In genomic region chr11:117316197-117316961, GRCh38 we compare ENCODE assay signal across 8 cellular contexts. TPM values are rescaled to one million over a fixed set of nuclear protein-coding genes. Genes with fewer than 3 reads are reported as not detected.
DNase-seq lines count a peak whose midpoint lies in the region; ATAC-seq and TF ChIP-seq lines count a peak whose summit lies in the region.

Gene BACE1 (minus strand): TSS chr11:117316256. CDS start chr11:117315795, 461 bp downstream.

- peaks cover 31% of the 10 kb centered on the region for H3K79me1 ChIP-seq in mesenchymal stem cell (replicated peaks; ENCODE audit: low read length, poor library complexity, severe bottlenecking)

- H2BK120ac ChIP-seq in mesenchymal stem cell (ENCODE audit: low read depth, low read length): no peak within 1 kb of the TSS

- H3K27me3 ChIP-seq in mesenchymal stem cell (ENCODE audit: control insufficient read depth in 1 of 2, insufficient read depth in 1 of 2, low read length in 2 of 2): no peaks in the 10 kb centered on the region

- H4K91ac ChIP-seq in mesenchymal stem cell (ENCODE audit: low read length): peak within 1 kb of the TSS; percentile 80

- no peak within 1 kb of the TSS for H3K27ac ChIP-seq in mesenchymal stem cell (ENCODE audit: low read length, poor library complexity, severe bottlenecking)

- peak within 1 kb of the TSS in 1 of 2 experiments; percentile 74 for H2BK12ac ChIP-seq in mesenchymal stem cell (ENCODE audit: low read length in 2 of 2)

- H3K4me1 ChIP-seq in mesenchymal stem cell (ENCODE audit: control insufficient read depth, insufficient read depth, low read depth, low read length): peaks cover 20% of the 10 kb centered on the region

- H3K27ac Mint-ChIP-seq in WTC11: no peak within 1 kb of the TSS; the same call in 1 of the 2 replicates

- H3K4me2 ChIP-seq in mesenchymal stem cell (ENCODE audit: low read length, poor library complexity, severe bottlenecking): peak within 1 kb of the TSS; percentile 100

- POLR2A ChIA-PET in WTC11 (lab: Charles Lee): no interaction called here

- DNase-seq in stimulated activated CD4-positive, alpha-beta T cell treated with anti-CD3 and anti-CD28 coated beads, Interleukin-4, amount 100 ng/mL, for 1 hour: peak; percentile 26
- DNase-seq in stimulated activated CD4-positive, alpha-beta T cell treated with anti-CD3 and anti-CD28 coated beads, Interleukin-2, amount 100 ng/mL, for 48 hours: no peak
- peak; percentile 51 for DNase-seq in NCI-H2107 (lab: John Stamatoyannopoulos, UW)
- DNase-seq in WTC11 (ENCODE audit: low spot score): peak; percentile 91
- DNase-seq in epithelial cell of proximal tubule (ENCODE audit: low read depth): no peak
- peak; percentile 86 for DNase-seq in mesenchymal stem cell
- DNase-seq in superior temporal gyrus (ENCODE audit: extremely low spot score): peak; percentile 95

- peak; percentile 99 for ATAC-seq in WTC11
- no peak for ATAC-seq in GM21390 (IDR thresholded peaks at IDR 0.05; ENCODE audit: unreplicated experiment)

- peaks cover 2% of the 10 kb centered on the region for H3K27me3 Mint-ChIP-seq in WTC11 (ENCODE audit: low read depth)

- peak within 1 kb of the TSS; percentile 87 to 92 for H3K14ac ChIP-seq in mesenchymal stem cell (ENCODE audit: low read length in 2 of 2)

- H3K23ac ChIP-seq in mesenchymal stem cell (ENCODE audit: low read length in 2 of 2): peak within 1 kb of the TSS in 1 of 2 experiments; percentile 96

- no peaks in the 10 kb centered on the region for H3K9me3 Mint-ChIP-seq in WTC11

- H2AFZ ChIP-seq in mesenchymal stem cell (ENCODE audit: low read depth, low read length): peak within 1 kb of the TSS; percentile 95

- H3K9me3 ChIP-seq in mesenchymal stem cell (ENCODE audit: control insufficient read depth, low read length): no peaks in the 10 kb centered on the region

- H3K4me3 ChIP-seq in epithelial cell of proximal tubule (ENCODE audit: low read depth, low read length): peak within 1 kb of the TSS; percentile 93
- H3K4me3 ChIP-seq in mesenchymal stem cell (ENCODE audit: insufficient read depth in 1 of 2, low read depth in 1 of 2, low read length in 2 of 2): peak within 1 kb of the TSS; percentile 91 to 95

- H3K36me3 Mint-ChIP-seq in WTC11: no peaks in the 10 kb centered on the region

- H3K4ac ChIP-seq in mesenchymal stem cell (ENCODE audit: low read depth in 1 of 2, low read length in 2 of 2): peak within 1 kb of the TSS; percentile 64 to 73

- H2BK15ac ChIP-seq in mesenchymal stem cell (ENCODE audit: low read depth, poor library complexity, severe bottlenecking): peak within 1 kb of the TSS; percentile 69

- 12% methylated on average over 29 of the region's 29 CpGs for WGBS in mesenchymal stem cell

- CTCF ChIA-PET in WTC11 (lab: Charles Lee): interaction anchor here (0.6 to 2.3 kb wide), 11 partner anchors 9 to 136 kb away, joined by 3 to 14 read pairs (median 4); partner anchors contain the start of genes CEP164, PCSK7 and TAGLN

- no peak within 1 kb of the TSS for H2AK5ac ChIP-seq in mesenchymal stem cell (ENCODE audit: low read length, severe bottlenecking)

- no peak for TF ChIP-seq CTCF in WTC11 (IDR thresholded peaks at IDR 0.05)
- peak; percentile 39 for TF ChIP-seq CTCF in epithelial cell of proximal tubule (conservative IDR thresholded peaks at IDR 0.05; ENCODE audit: low read depth, low read length)

- peaks cover 17% of the 10 kb centered on the region for H3K4me1 Mint-ChIP-seq in WTC11

- H3K18ac ChIP-seq in mesenchymal stem cell (ENCODE audit: low read depth in 1 of 2, low read length in 2 of 2): peak within 1 kb of the TSS; percentile 77 to 87

- H3K4me3 Mint-ChIP-seq in WTC11: peak within 1 kb of the TSS; percentile 71

- H2BK5ac ChIP-seq in mesenchymal stem cell (ENCODE audit: low read depth, low read length, poor library complexity, severe bottlenecking): no peak within 1 kb of the TSS

- H4K8ac ChIP-seq in mesenchymal stem cell (ENCODE audit: low read length): peak within 1 kb of the TSS; percentile 81

- no peaks in the 10 kb centered on the region for H3K36me3 ChIP-seq in mesenchymal stem cell (ENCODE audit: control insufficient read depth in 1 of 2, insufficient read depth in 2 of 2, low read depth in 1 of 2, low read length in 2 of 2)

- H3K9ac ChIP-seq in mesenchymal stem cell (ENCODE audit: low read length): peak within 1 kb of the TSS; percentile 85

TF ChIP-seq in WTC11, 78 proteins besides CTCF, POLR2A, EP300 and RAD21:
- 0 out of 2 replicates have a peak, but pooled peaks have one; percentile 33 for TF ChIP-seq ZBTB21 (CRISPR knock-in tag; IDR thresholded peaks at IDR 0.05; ENCODE audit: borderline replicate concordance)
- TF ChIP-seq, protein P1, sequence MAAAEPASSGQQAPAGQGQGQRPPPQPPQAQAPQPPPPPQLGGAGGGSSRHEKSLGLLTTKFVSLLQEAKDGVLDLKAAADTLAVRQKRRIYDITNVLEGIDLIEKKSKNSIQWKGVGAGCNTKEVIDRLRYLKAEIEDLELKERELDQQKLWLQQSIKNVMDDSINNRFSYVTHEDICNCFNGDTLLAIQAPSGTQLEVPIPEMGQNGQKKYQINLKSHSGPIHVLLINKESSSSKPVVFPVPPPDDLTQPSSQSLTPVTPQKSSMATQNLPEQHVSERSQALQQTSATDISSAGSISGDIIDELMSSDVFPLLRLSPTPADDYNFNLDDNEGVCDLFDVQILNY (CRISPR knock-in tag; IDR thresholded peaks at IDR 0.05): peak; percentile 84
- TF ChIP-seq ZBTB43 (CRISPR knock-in tag; IDR thresholded peaks at IDR 0.05): 0 out of 2 replicates have a peak, but pooled peaks have one; percentile 30
- TF ChIP-seq, protein P2, sequence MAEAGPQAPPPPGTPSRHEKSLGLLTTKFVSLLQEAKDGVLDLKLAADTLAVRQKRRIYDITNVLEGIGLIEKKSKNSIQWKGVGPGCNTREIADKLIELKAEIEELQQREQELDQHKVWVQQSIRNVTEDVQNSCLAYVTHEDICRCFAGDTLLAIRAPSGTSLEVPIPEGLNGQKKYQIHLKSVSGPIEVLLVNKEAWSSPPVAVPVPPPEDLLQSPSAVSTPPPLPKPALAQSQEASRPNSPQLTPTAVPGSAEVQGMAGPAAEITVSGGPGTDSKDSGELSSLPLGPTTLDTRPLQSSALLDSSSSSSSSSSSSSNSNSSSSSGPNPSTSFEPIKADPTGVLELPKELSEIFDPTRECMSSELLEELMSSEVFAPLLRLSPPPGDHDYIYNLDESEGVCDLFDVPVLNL (CRISPR knock-in tag; IDR thresholded peaks at IDR 0.05; ENCODE audit: borderline replicate concordance, low read depth): 0 out of 2 replicates have a peak, but pooled peaks have one; percentile 26
- no peak for TF ChIP-seq FOXJ3 (CRISPR knock-in tag; IDR thresholded peaks at IDR 0.05; ENCODE audit: borderline replicate concordance)
- peak; percentile 53; the same call in 1 of the 2 replicates for TF ChIP-seq FOXK1 (CRISPR knock-in tag; IDR thresholded peaks at IDR 0.05)
- TF ChIP-seq ETV6 (CRISPR knock-in tag; IDR thresholded peaks at IDR 0.05): peak; percentile 44; the same call in 1 of the 2 replicates
- TF ChIP-seq GTF2I (CRISPR knock-in tag; conservative IDR thresholded peaks at IDR 0.05): no peak
- TF ChIP-seq TEAD1 (CRISPR knock-in tag; IDR thresholded peaks at IDR 0.05): no peak
- peak; percentile 57 for TF ChIP-seq SP1 (CRISPR knock-in tag; conservative IDR thresholded peaks at IDR 0.05)
- TF ChIP-seq, protein P3, sequence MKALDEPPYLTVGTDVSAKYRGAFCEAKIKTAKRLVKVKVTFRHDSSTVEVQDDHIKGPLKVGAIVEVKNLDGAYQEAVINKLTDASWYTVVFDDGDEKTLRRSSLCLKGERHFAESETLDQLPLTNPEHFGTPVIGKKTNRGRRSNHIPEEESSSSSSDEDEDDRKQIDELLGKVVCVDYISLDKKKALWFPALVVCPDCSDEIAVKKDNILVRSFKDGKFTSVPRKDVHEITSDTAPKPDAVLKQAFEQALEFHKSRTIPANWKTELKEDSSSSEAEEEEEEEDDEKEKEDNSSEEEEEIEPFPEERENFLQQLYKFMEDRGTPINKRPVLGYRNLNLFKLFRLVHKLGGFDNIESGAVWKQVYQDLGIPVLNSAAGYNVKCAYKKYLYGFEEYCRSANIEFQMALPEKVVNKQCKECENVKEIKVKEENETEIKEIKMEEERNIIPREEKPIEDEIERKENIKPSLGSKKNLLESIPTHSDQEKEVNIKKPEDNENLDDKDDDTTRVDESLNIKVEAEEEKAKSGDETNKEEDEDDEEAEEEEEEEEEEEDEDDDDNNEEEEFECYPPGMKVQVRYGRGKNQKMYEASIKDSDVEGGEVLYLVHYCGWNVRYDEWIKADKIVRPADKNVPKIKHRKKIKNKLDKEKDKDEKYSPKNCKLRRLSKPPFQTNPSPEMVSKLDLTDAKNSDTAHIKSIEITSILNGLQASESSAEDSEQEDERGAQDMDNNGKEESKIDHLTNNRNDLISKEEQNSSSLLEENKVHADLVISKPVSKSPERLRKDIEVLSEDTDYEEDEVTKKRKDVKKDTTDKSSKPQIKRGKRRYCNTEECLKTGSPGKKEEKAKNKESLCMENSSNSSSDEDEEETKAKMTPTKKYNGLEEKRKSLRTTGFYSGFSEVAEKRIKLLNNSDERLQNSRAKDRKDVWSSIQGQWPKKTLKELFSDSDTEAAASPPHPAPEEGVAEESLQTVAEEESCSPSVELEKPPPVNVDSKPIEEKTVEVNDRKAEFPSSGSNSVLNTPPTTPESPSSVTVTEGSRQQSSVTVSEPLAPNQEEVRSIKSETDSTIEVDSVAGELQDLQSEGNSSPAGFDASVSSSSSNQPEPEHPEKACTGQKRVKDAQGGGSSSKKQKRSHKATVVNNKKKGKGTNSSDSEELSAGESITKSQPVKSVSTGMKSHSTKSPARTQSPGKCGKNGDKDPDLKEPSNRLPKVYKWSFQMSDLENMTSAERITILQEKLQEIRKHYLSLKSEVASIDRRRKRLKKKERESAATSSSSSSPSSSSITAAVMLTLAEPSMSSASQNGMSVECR (CRISPR knock-in tag; IDR thresholded peaks at IDR 0.05; ENCODE audit: borderline replicate concordance): peak; percentile 44; the same call in 1 of the 2 replicates

RNA-seq across cellular contexts. Expression of gene BACE1, which starts in this region (rescaled TPM):
- total RNA-seq in WTC11 (2021) (8.5 to 9.2 TPM (median 8.7 TPM) in 3 replicates), epithelial cell of proximal tubule (8.7 and 8.9 TPM in 2 replicates)
- polyA plus RNA-seq in mesenchymal stem cell (2013, experiment 1 of 2): 38.4 TPM
- 38.9 TPM for polyA plus RNA-seq in mesenchymal stem cell (2013, experiment 2 of 2)

Comparison
In these comparisons a context has a peak if more than half of its experiments do, and no peak if none do; other contexts are left out.
1. DNase-seq: peak in stimulated activated CD4-positive, alpha-beta T cell treated with anti-CD3 and anti-CD28 coated beads, Interleukin-4, amount 100 ng/mL, for 1 hour (single experiment), NCI-H2107 (single experiment), WTC11 (single experiment), mesenchymal stem cell (single experiment) and superior temporal gyrus (single experiment); none in stimulated activated CD4-positive, alpha-beta T cell treated with anti-CD3 and anti-CD28 coated beads, Interleukin-2, amount 100 ng/mL, for 48 hours (0 of 2) and epithelial cell of proximal tubule (single experiment).